21 cellular contexts compared by ENCODE assay signal in the genomic region with DNA sequence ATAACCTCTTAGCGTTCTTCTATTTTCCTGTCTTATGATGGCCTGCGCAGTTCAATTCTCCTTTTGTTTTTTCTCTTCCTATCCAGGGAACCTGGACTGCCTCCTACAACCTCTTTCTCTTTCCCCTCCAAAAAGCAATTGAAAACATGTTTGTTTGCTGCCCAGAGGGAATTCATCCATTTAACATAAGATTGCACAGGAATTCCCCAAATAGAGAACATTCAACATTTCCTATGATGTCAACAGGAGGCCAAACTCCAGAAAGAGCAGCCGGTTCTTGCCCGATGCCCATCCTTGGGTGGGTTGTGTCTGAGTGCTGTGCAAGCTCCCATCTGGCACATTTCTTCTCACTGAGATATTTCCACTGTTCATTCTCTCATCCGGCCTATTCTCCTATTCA.
DNase-seq lines count a peak whose midpoint lies in the region; ATAC-seq and TF ChIP-seq lines count a peak whose summit lies in the region.
"Had no signal": no experiment of that assay in that cellular context is flagged by ENCODE, and none has a peak within 500 bp of the region (broad histone marks: within the 10 kb centered on the region; RNA-seq: fewer than 3 reads in every experiment).

No MANE protein-coding gene starts in this region.

- POLR2A ChIA-PET in A673 (lab: Charles Lee; ENCODE audit: low non-redundant PET): no interaction called here

- no peaks in the 10 kb centered on the region for H3K79me2 ChIP-seq in GM23338 (replicated peaks; ENCODE audit: insufficient read depth)

- H3K36me3 ChIP-seq in GM23338 (ENCODE audit: insufficient read depth) (no peaks in the 10 kb centered on the region), A673 (ENCODE audit: insufficient read depth, low read length, poor library complexity, severe bottlenecking) (no peaks in the 10 kb centered on the region)
- H3K36me3 ChIP-seq: BE2C had no signal

- CTCF ChIA-PET in A673 (lab: Charles Lee): no interaction called here

- no peaks in the 10 kb centered on the region for H4K20me1 ChIP-seq in GM23338 (replicated peaks; ENCODE audit: insufficient read depth)

- BruUV-seq in A673 (replicated peaks; lab: Mats Ljungman, UMichigan): no TSS peak

- no peaks in the 10 kb centered on the region for H3K27me3 Mint-ChIP-seq in GM23338 (ENCODE audit: insufficient read depth, low read depth, poor library complexity)
- H3K27me3 Mint-ChIP-seq: IgD-negative memory B cell had no signal

- no peaks in the 10 kb centered on the region for H3K36me3 Mint-ChIP-seq in GM23338 (ENCODE audit: low read depth)
- H3K36me3 Mint-ChIP-seq: CD4-positive, CD25-positive, alpha-beta regulatory T cell; CD8-positive, alpha-beta memory T cell; IgD-negative memory B cell had no signal

- H2AFZ ChIP-seq in GM23338: peak overlapping the region; percentile 56; the same call in 1 of the 2 replicates

- H3K9me3 ChIP-seq in A673 (ENCODE audit: low read depth, low read length, poor library complexity, severe bottlenecking): no peaks in the 10 kb centered on the region
- H3K9me3 ChIP-seq: BE2C had no signal

- no peaks in the 10 kb centered on the region for H3K9me3 Mint-ChIP-seq in GM23338
- H3K9me3 Mint-ChIP-seq: CD8-positive, alpha-beta memory T cell; H9 had no signal

- ATAC-seq in GM23338: no peak
- no peak for ATAC-seq in GM21619 (IDR thresholded peaks at IDR 0.05; ENCODE audit: unreplicated experiment)
- no peak for ATAC-seq in omental fat pad (ENCODE audit: low FRiP score)
- ATAC-seq: HepG2 had no signal

- H3K4me1 ChIP-seq in GM23338 (ENCODE audit: insufficient read depth) (0 out of 2 replicates have a peak, but pooled peaks cover 4% of the 10 kb centered on the region), A673 (ENCODE audit: insufficient read depth, low read length, poor library complexity, severe bottlenecking) (no peaks in the 10 kb centered on the region)

- peaks cover 4% of the 10 kb centered on the region for H3K9me2 ChIP-seq in GM23338 (ENCODE audit: insufficient read depth)

- H3F3A ChIP-seq in GM23338 (replicated peaks; ENCODE audit: low read depth): no peaks in the 10 kb centered on the region

- peak; percentile 27 for DNase-seq in AG10803 (ENCODE audit: low read depth)
- DNase-seq in GM23338 (ENCODE audit: low spot score): no peak
- peak; percentile 79 for DNase-seq in fibroblast of gingiva (ENCODE audit: low read depth)
- peak; percentile 57 for DNase-seq in fibroblast of the conjunctiva (ENCODE audit: low read depth)
- no peak for DNase-seq in HUDEP-2 (lab: John Stamatoyannopoulos, UW; ENCODE audit: unreplicated experiment in 76 of 76)
- DNase-seq in A673 (ENCODE audit: low spot score): no peak
- DNase-seq in omental fat pad (ENCODE audit: low spot score): no peak
- DNase-seq: 8988T; BE2C; C1 segment of cervical spinal cord; CD4-positive, CD25-positive, alpha-beta regulatory T cell; CD8-positive, alpha-beta memory T cell; COR-L47; DMS 273 treated with DMSO at 0.1 percent for 48 hours; DMS53; DND-41; EL; H9 had no signal

- H3K27me3 ChIP-seq in GM23338 (ENCODE audit: insufficient read depth): no peaks in the 10 kb centered on the region
- H3K27me3 ChIP-seq in A673 (replicated peaks; ENCODE audit: insufficient read depth, low read depth, low read length, poor library complexity): no peaks in the 10 kb centered on the region
- H3K27me3 ChIP-seq: BE2C had no signal

- H3K4me3 ChIP-seq in AG10803 (ENCODE audit: low read length): no peak overlapping the region
- no peak overlapping the region for H3K4me3 ChIP-seq in GM23338
- H3K4me3 ChIP-seq in A673 (ENCODE audit: low read depth, low read length, poor library complexity, severe bottlenecking): no peak overlapping the region

- intact Hi-C loops in A673 (cut with micrococcal nuclease; ENCODE audit: unreplicated experiment): no loop called here

- no peak overlapping the region for H3K4me2 ChIP-seq in GM23338

- no peak overlapping the region for H3K27ac Mint-ChIP-seq in GM23338
- H3K27ac Mint-ChIP-seq: CD4-positive, CD25-positive, alpha-beta regulatory T cell; CD8-positive, alpha-beta memory T cell; H9 had no signal

- H3K4me1 Mint-ChIP-seq in GM23338: peaks cover 10% of the 10 kb centered on the region; the same call in 2 of the 3 replicates
- H3K4me1 Mint-ChIP-seq: CD4-positive, CD25-positive, alpha-beta regulatory T cell; CD8-positive, alpha-beta memory T cell; IgD-negative memory B cell had no signal

- TF ChIP-seq CTCF in AG10803 (conservative IDR thresholded peaks at IDR 0.05; ENCODE audit: low read length) (no peak), GM23338 (conservative IDR thresholded peaks at IDR 0.05; ENCODE audit: low read depth in 2 of 2) (no peak), A673 (conservative IDR thresholded peaks at IDR 0.05; ENCODE audit: low read depth, low read length) (no peak), omental fat pad (IDR thresholded peaks at IDR 0.05) (no peak)

- no peak overlapping the region for H3K4me3 Mint-ChIP-seq in GM23338
- H3K4me3 Mint-ChIP-seq: CD4-positive, CD25-positive, alpha-beta regulatory T cell; CD8-positive, alpha-beta memory T cell; H9; IgD-negative memory B cell had no signal

- H3K27ac ChIP-seq in GM23338 (ENCODE audit: low read depth): no peak overlapping the region
- H3K27ac ChIP-seq in A673 (ENCODE audit: low read depth, low read length, poor library complexity, severe bottlenecking): no peak overlapping the region

TF ChIP-seq in GM23338, 12 proteins besides CTCF, POLR2A, EP300 and RAD21 (continues in another document):
- no peak for TF ChIP-seq EZH2phosphoT487 (IDR thresholded peaks at IDR 0.05; ENCODE audit: unreplicated experiment)
- TF ChIP-seq POLR2AphosphoS5 (IDR thresholded peaks at IDR 0.05; ENCODE audit: low read depth): no peak
- TF ChIP-seq NANOG (IDR thresholded peaks at IDR 0.05; ENCODE audit: borderline replicate concordance): no peak
- no peak for TF ChIP-seq STAT1 (IDR thresholded peaks at IDR 0.05; ENCODE audit: unreplicated experiment)
- no peak for TF ChIP-seq EZH2 (IDR thresholded peaks at IDR 0.05; ENCODE audit: low read depth, unreplicated experiment)
- TF ChIP-seq, protein P1, sequence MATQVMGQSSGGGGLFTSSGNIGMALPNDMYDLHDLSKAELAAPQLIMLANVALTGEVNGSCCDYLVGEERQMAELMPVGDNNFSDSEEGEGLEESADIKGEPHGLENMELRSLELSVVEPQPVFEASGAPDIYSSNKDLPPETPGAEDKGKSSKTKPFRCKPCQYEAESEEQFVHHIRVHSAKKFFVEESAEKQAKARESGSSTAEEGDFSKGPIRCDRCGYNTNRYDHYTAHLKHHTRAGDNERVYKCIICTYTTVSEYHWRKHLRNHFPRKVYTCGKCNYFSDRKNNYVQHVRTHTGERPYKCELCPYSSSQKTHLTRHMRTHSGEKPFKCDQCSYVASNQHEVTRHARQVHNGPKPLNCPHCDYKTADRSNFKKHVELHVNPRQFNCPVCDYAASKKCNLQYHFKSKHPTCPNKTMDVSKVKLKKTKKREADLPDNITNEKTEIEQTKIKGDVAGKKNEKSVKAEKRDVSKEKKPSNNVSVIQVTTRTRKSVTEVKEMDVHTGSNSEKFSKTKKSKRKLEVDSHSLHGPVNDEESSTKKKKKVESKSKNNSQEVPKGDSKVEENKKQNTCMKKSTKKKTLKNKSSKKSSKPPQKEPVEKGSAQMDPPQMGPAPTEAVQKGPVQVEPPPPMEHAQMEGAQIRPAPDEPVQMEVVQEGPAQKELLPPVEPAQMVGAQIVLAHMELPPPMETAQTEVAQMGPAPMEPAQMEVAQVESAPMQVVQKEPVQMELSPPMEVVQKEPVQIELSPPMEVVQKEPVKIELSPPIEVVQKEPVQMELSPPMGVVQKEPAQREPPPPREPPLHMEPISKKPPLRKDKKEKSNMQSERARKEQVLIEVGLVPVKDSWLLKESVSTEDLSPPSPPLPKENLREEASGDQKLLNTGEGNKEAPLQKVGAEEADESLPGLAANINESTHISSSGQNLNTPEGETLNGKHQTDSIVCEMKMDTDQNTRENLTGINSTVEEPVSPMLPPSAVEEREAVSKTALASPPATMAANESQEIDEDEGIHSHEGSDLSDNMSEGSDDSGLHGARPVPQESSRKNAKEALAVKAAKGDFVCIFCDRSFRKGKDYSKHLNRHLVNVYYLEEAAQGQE (IDR thresholded peaks at IDR 0.05; ENCODE audit: unreplicated experiment): no peak
- no peak for TF ChIP-seq JUNB (IDR thresholded peaks at IDR 0.05; ENCODE audit: unreplicated experiment)
- no peak for TF ChIP-seq ZNF331 (CRISPR knock-in tag; IDR thresholded peaks at IDR 0.05; ENCODE audit: low read depth)
- no peak for TF ChIP-seq ETS1 (IDR thresholded peaks at IDR 0.05)
- no peak for TF ChIP-seq CREB1 (CRISPR knock-in tag; IDR thresholded peaks at IDR 0.05; ENCODE audit: low read depth)
- no peak for TF ChIP-seq ZNF114 (CRISPR knock-in tag; IDR thresholded peaks at IDR 0.05)

Comparison
In these comparisons a context has a peak if more than half of its experiments do, and no peak if none do; other contexts are left out.
1. DNase-seq: peak in AG10803 (single experiment), fibroblast of gingiva (single experiment) and fibroblast of the conjunctiva (single experiment); none in GM23338 (single experiment), HUDEP-2 (0 of 76), A673 (single experiment) and omental fat pad (single experiment).